ENCODE assay signal across 14 cellular contexts in the genomic region with DNA sequence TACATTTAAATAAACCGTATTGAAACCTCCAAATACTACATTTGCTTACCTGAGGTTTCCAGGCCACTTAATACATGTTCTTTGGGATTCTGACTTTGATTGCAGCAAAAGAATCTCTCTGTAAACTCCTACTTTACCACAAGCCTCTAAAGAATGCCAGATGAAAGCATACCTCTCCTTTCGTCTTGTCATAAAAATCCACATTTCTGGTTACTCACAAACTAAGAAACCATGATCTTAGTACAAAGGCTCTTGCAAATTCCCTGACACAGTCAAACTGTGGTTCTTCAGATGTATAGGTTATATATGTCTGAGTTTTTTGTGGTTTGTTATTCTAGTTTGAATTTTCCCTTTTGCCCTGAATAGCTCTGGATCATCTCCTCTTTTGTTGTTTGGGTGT.
A peak's percentile ranks its signal among the peaks of the same experiment; 100 is the strongest.
DNase-seq lines count a peak whose midpoint lies in the region; ATAC-seq and TF ChIP-seq lines count a peak whose summit lies in the region.
"Had no signal": no experiment of that assay in that cellular context is flagged by ENCODE, and none has a peak within 500 bp of the region (broad histone marks: within the 10 kb centered on the region; RNA-seq: fewer than 3 reads in every experiment).

No MANE protein-coding gene starts in this region.

- no peak overlapping the region for H3K9ac ChIP-seq in KMS-11

- peak; percentile 7 for DNase-seq in Daoy (ENCODE audit: low read depth)
- peak; percentile 95 for DNase-seq in choroid plexus epithelial cell (ENCODE audit: low read depth)
- peak; percentile 32 for DNase-seq in myocyte (ENCODE audit: low read depth)
- no peak for DNase-seq in NCI-H2196 (lab: John Stamatoyannopoulos, UW; ENCODE audit: unreplicated experiment)
- no peak for DNase-seq in H7
- DNase-seq: activated CD4-positive, alpha-beta T cell treated with anti-CD3 and anti-CD28 coated beads for 1 hour; left colon; NCI-H187; ovary; stimulated activated naive CD4-positive, alpha-beta T cell treated with Interleukin-2 at 50 U/mL for 16 hours had no signal

- ATAC-seq in GM18861 (IDR thresholded peaks at IDR 0.05; ENCODE audit: unreplicated experiment) = no peak
- no peak for ATAC-seq in gastroesophageal sphincter
- ATAC-seq: GM23338, left colon had no signal

- H3K27me3 ChIP-seq in KMS-11 (ENCODE audit: insufficient read depth, low read depth) = no peaks in the 10 kb centered on the region
- H3K27me3 ChIP-seq in gastroesophageal sphincter = no peaks in the 10 kb centered on the region
- peaks cover 10% of the 10 kb centered on the region; the same call in 1 of the 2 replicates for H3K27me3 ChIP-seq in H7 (ENCODE audit: control insufficient read depth, insufficient read depth, low read length)
- H3K27me3 ChIP-seq: ovary had no signal

- H3K4me3 ChIP-seq in KMS-11 (IDR thresholded peaks at IDR 0.05; ENCODE audit: insufficient read depth, low read depth, low read length) = no peak overlapping the region
- H3K4me3 ChIP-seq in choroid plexus epithelial cell (ENCODE audit: low read depth, low read length) = no peak overlapping the region
- H3K4me3 ChIP-seq in gastroesophageal sphincter = no peak overlapping the region
- H3K4me3 ChIP-seq in H7 (ENCODE audit: insufficient read depth, low read depth, low read length) = no peak overlapping the region
- H3K4me3 ChIP-seq: GM23338, ovary had no signal

- H4K20me1 ChIP-seq in KMS-11 (ENCODE audit: insufficient read depth) = no peaks in the 10 kb centered on the region

- no peak for TF ChIP-seq POLR2A in gastroesophageal sphincter (IDR thresholded peaks at IDR 0.05)

- no peaks in the 10 kb centered on the region for H3K79me2 ChIP-seq in KMS-11 (ENCODE audit: insufficient read depth, low read depth)

- H3K9me3 ChIP-seq in gastroesophageal sphincter = peaks cover 0 to 15% (median 0%) of the 10 kb centered on the region in 3 donors
- H3K9me3 ChIP-seq: ovary had no signal

- H2AFZ ChIP-seq in KMS-11 (ENCODE audit: low read depth) = no peak overlapping the region
- H2AFZ ChIP-seq: GM23338 had no signal

- H3K27ac ChIP-seq in KMS-11 = no peak overlapping the region
- no peak overlapping the region for H3K27ac ChIP-seq in gastroesophageal sphincter
- H3K27ac ChIP-seq: ovary had no signal

- WGBS in gastroesophageal sphincter (ENCODE audit: low coverage in 1 of 2), 2 donors = 89 to 100% methylated on average over 2 of the region's 2 CpGs

- H3K4me2 ChIP-seq in KMS-11 = peak overlapping the region; percentile 40
- H3K4me2 ChIP-seq: GM23338 had no signal

- TF ChIP-seq CTCF in KMS-11 (conservative IDR thresholded peaks at IDR 0.05; ENCODE audit: low read depth, low read length) = no peak
- no peak for TF ChIP-seq CTCF in choroid plexus epithelial cell (conservative IDR thresholded peaks at IDR 0.05; ENCODE audit: low read depth, low read length)
- no peak for TF ChIP-seq CTCF in gastroesophageal sphincter (IDR thresholded peaks at IDR 0.05)

- H3K36me3 ChIP-seq in KMS-11 (ENCODE audit: insufficient read depth) = no peaks in the 10 kb centered on the region
- H3K36me3 ChIP-seq in gastroesophageal sphincter = no peaks in the 10 kb centered on the region
- no peaks in the 10 kb centered on the region for H3K36me3 ChIP-seq in H7 (replicated peaks; ENCODE audit: control insufficient read depth, insufficient read depth, low read length)
- H3K36me3 ChIP-seq: ovary had no signal

- no peak for TF ChIP-seq EP300 in gastroesophageal sphincter (IDR thresholded peaks at IDR 0.05)

- peaks cover 24% of the 10 kb centered on the region for H3K4me1 ChIP-seq in KMS-11 (ENCODE audit: low read depth, poor library complexity, severe bottlenecking)
- H3K4me1 ChIP-seq in gastroesophageal sphincter = no peaks in the 10 kb centered on the region

Comparison
In these comparisons a context has a peak if more than half of its experiments do, and no peak if none do; other contexts are left out.
1. DNase-seq: peak in Daoy (single experiment), choroid plexus epithelial cell (single experiment) and myocyte (single experiment); none in NCI-H2196 (single experiment) and H7 (single experiment).